ENCODE assay signal across 11 cellular contexts in genomic region chr2:23662941-23663729, GRCh38.
DNase-seq lines count a peak whose midpoint lies in the region; ATAC-seq and TF ChIP-seq lines count a peak whose summit lies in the region.
"Had no signal": no experiment of that assay in that cellular context is flagged by ENCODE, and none has a peak within 500 bp of the region (broad histone marks: within the 10 kb centered on the region; RNA-seq: fewer than 3 reads in every experiment).

No MANE protein-coding gene starts in this region.

- no peaks in the 10 kb centered on the region for H3K9me3 ChIP-seq in iPS-15b (ENCODE audit: control insufficient read depth, insufficient read depth, low read length)
- H3K9me3 ChIP-seq in stomach, result no peaks in the 10 kb centered on the region
- H3K9me3 ChIP-seq: mucosa of descending colon had no signal

- no peak overlapping the region for H3K9ac ChIP-seq in iPS-15b (ENCODE audit: low read depth, low read length)

- ATAC-seq in HG02623 (IDR thresholded peaks at IDR 0.05; ENCODE audit: unreplicated experiment) (no peak), HG03571 (IDR thresholded peaks at IDR 0.05; ENCODE audit: unreplicated experiment) (no peak), GM18505 (IDR thresholded peaks at IDR 0.05; ENCODE audit: unreplicated experiment) (no peak), GM18517 (IDR thresholded peaks at IDR 0.05; ENCODE audit: unreplicated experiment) (no peak)
- ATAC-seq: mucosa of descending colon had no signal

- DNase-seq in GM03348 (ENCODE audit: low spot score), result peak; percentile 64
- DNase-seq in cerebellum (ENCODE audit: low spot score), result peak; percentile 19
- no peak for DNase-seq in stomach
- DNase-seq: GOT3, NCI-H1105 treated with DMSO at 0.1 percent for 48 hours had no signal

- no peak for TF ChIP-seq POLR2A in stomach (IDR thresholded peaks at IDR 0.05)
- TF ChIP-seq POLR2A in GM18505 (IDR thresholded peaks at IDR 0.05; ENCODE audit: borderline replicate concordance, extremely low read depth, insufficient read depth, insufficient read length), result no peak

- no peaks in the 10 kb centered on the region for H3K36me3 ChIP-seq in iPS-15b (ENCODE audit: control insufficient read depth, insufficient read depth, low read length)
- no peaks in the 10 kb centered on the region for H3K36me3 ChIP-seq in stomach

- H3K27me3 ChIP-seq in iPS-15b (ENCODE audit: control insufficient read depth, insufficient read depth, low read length) (peaks cover 2% of the 10 kb centered on the region), stomach (peaks cover 0 to 15% (median 6%) of the 10 kb centered on the region in 3 donors)

- H3K27ac ChIP-seq in stomach, result peak overlapping the region in 1 of 5 donors; percentile 71

- no peaks in the 10 kb centered on the region for H3K4me1 ChIP-seq in iPS-15b (ENCODE audit: control insufficient read depth, insufficient read depth, low read length)
- peaks cover 0 to 16% (median 5%) of the 10 kb centered on the region in 4 donors for H3K4me1 ChIP-seq in stomach

- 20 to 35% (median 24%) methylated on average over 26 to 43 of the region's 43 CpGs for WGBS in stomach, 5 donors

- intact Hi-C loops in stomach (cut with DNase I; ENCODE audit: low total_unique reads), result no loop called here

- peak overlapping the region; percentile 36 for H3K4me3 ChIP-seq in iPS-15b (ENCODE audit: low read depth, low read length)
- peak overlapping the region; percentile 25 to 39 (median 31) for H3K4me3 ChIP-seq in stomach
- H3K4me3 ChIP-seq: mucosa of descending colon had no signal

- TF ChIP-seq EP300 in stomach (IDR thresholded peaks at IDR 0.05), result no peak

- no peak for TF ChIP-seq CTCF in stomach (IDR thresholded peaks at IDR 0.05)
